Comparison of ENCODE assay signal across 7 cellular contexts in the genomic region with DNA sequence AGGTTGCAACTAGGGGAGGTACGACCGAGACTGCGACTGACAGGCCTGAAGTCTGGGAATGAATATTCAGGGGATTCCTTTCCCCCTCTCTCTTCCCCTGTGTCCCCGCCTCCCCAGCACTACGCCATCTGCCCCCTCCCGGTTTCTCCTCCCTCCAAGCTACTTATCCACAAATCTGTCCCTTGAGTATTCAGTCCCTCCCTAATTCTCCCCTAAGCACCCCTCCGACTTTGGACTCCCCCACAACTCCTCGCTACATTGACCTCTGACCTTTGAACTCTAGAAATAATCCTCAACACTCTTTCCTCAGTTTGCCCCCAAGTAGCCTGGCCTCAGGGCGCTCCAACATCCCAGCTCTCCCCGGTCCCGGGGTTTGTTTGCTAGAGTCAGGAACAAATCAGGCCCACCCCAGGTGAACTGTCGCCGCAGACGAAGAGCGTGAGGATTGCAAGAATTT. TPM values are rescaled to one million over a fixed set of nuclear protein-coding genes. Genes with fewer than 3 reads are reported as not detected.
A peak's percentile ranks its signal among the peaks of the same experiment; 100 is the strongest.
DNase-seq lines count a peak whose midpoint lies in the region; ATAC-seq and TF ChIP-seq lines count a peak whose summit lies in the region.

No MANE protein-coding gene starts in this region.

- H3K27me3 ChIP-seq in HUES48 (ENCODE audit: control insufficient read depth, insufficient read depth, low read length) (no peaks in the 10 kb centered on the region), foreskin keratinocyte (no peaks in the 10 kb centered on the region), neuron (ENCODE audit: insufficient read depth, low read length) (no peaks in the 10 kb centered on the region)

- no peak for TF ChIP-seq CTCF in foreskin keratinocyte (conservative IDR thresholded peaks at IDR 0.05)

- peaks cover 10% of the 10 kb centered on the region; the same call in 1 of the 2 replicates for H3K4me1 ChIP-seq in HUES48 (ENCODE audit: control insufficient read depth, insufficient read depth, low read length)
- peaks cover 7% of the 10 kb centered on the region for H3K4me1 ChIP-seq in foreskin keratinocyte
- peaks cover 17% of the 10 kb centered on the region for H3K4me1 ChIP-seq in neuron (ENCODE audit: insufficient read depth, low read length)

- H3K9ac ChIP-seq in HUES48 (ENCODE audit: low read depth, low read length), result peak overlapping the region; percentile 52

- H3K9me3 ChIP-seq in HUES48 (ENCODE audit: control insufficient read depth, insufficient read depth, low read length), result no peaks in the 10 kb centered on the region
- H3K9me3 ChIP-seq in neuron (ENCODE audit: low read length), result no peaks in the 10 kb centered on the region

- peak; percentile 24 for DNase-seq in GM04504 (ENCODE audit: low read depth)
- DNase-seq in activated CD4-positive, alpha-beta T cell treated with anti-CD3 and anti-CD28 coated beads, Interleukin-2, amount 50 U/mL, for 48 hours, result peak; percentile 17 to 30
- peak in 1 of 2 donors; percentile 20 for DNase-seq in foreskin keratinocyte
- DNase-seq in NCI-H2196 treated with DMSO at 0.1 percent for 48 hours (lab: John Stamatoyannopoulos, UW; ENCODE audit: unreplicated experiment), result no peak

- ATAC-seq in foreskin keratinocyte (no peak), GM18861 (IDR thresholded peaks at IDR 0.05; ENCODE audit: unreplicated experiment) (no peak)

- peak overlapping the region; percentile 53 for H2AFZ ChIP-seq in neuron (ENCODE audit: low read depth, low read length)

- H3K36me3 ChIP-seq in HUES48 (ENCODE audit: control insufficient read depth, insufficient read depth, low read length) (peaks cover 35% of the 10 kb centered on the region), neuron (ENCODE audit: insufficient read depth, low read length) (peaks cover 32% of the 10 kb centered on the region)

- H3K4me3 ChIP-seq in HUES48 (ENCODE audit: low read depth, low read length) (peak overlapping the region; percentile 98), neuron (ENCODE audit: low read length) (peak overlapping the region; percentile 74)

- H3K27ac ChIP-seq in HUES48 (ENCODE audit: low read depth, low read length) (peak overlapping the region; percentile 91), foreskin keratinocyte (peak overlapping the region; percentile 31)

RNA-seq across cellular contexts. Expression of a gene that starts 0.4 kb away (rescaled TPM):
- total RNA-seq in foreskin keratinocyte, result 5.3 and 6.1 TPM in 2 replicates
- 2.6 and 3.6 TPM in 2 replicates for polyA plus RNA-seq in foreskin keratinocyte

RNA-seq across cellular contexts. Expression of a gene that starts 0.6 kb away (rescaled TPM):
- total RNA-seq in foreskin keratinocyte, result 48.1 and 48.7 TPM in 2 replicates
- 55.5 and 57.7 TPM in 2 replicates for polyA plus RNA-seq in foreskin keratinocyte

RNA-seq across cellular contexts. Expression of a gene that starts 8.9 kb away (rescaled TPM):
- not detected in 2 replicates for total RNA-seq in foreskin keratinocyte
- polyA plus RNA-seq in foreskin keratinocyte, result not detected in 2 replicates

RNA-seq across cellular contexts. Expression of a gene that starts 10.5 kb away (rescaled TPM):
- total RNA-seq in foreskin keratinocyte, result 0.65 and 0.88 TPM in 2 replicates
- polyA plus RNA-seq in foreskin keratinocyte, result 0.29 and 0.45 TPM in 2 replicates

RNA-seq across cellular contexts. Expression of a gene that starts 18.9 kb away (rescaled TPM):
- 0.99 and 1.2 TPM in 2 replicates for total RNA-seq in foreskin keratinocyte
- 0.64 and 1.7 TPM in 2 replicates for polyA plus RNA-seq in foreskin keratinocyte
